Comparison of ENCODE assay signal across 1 cellular context in the genomic region with DNA sequence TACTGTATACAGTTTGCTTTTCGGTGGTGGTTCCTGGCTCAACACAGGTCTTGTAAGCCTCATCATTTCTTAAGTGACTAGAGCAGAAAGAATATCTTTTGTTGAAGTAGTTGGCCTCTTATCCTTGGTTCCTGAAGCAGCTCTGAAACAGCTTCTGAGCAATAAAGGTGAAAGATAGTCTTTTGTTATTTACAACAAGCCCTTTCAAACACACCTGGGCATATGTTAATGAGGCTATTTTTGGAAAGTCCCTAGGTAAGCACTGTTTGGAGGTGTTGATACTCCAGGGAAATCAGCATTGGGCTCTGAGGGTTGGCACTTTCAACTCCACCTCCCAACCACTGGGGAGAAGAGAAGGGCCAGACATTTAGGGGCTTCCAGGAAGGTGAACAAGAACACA.
TF ChIP-seq lines count a peak whose summit lies in the region.

No MANE protein-coding gene starts in this region.

TF ChIP-seq in GM23338, 12 proteins besides CTCF, POLR2A, EP300 and RAD21 (continued from another document):
- TF ChIP-seq ZNF462 (CRISPR knock-in tag; IDR thresholded peaks at IDR 0.05) (peak; percentile 77), EZH2 (IDR thresholded peaks at IDR 0.05; ENCODE audit: low read depth, unreplicated experiment) (no peak), NANOG (IDR thresholded peaks at IDR 0.05; ENCODE audit: borderline replicate concordance) (peak; percentile 79), CREB1 (CRISPR knock-in tag; IDR thresholded peaks at IDR 0.05; ENCODE audit: low read depth) (no peak)
TF ChIP-seq in GM23338: peak in this region for 3.
